Comparison of ENCODE assay signal across 8 cellular contexts in the genomic region with DNA sequence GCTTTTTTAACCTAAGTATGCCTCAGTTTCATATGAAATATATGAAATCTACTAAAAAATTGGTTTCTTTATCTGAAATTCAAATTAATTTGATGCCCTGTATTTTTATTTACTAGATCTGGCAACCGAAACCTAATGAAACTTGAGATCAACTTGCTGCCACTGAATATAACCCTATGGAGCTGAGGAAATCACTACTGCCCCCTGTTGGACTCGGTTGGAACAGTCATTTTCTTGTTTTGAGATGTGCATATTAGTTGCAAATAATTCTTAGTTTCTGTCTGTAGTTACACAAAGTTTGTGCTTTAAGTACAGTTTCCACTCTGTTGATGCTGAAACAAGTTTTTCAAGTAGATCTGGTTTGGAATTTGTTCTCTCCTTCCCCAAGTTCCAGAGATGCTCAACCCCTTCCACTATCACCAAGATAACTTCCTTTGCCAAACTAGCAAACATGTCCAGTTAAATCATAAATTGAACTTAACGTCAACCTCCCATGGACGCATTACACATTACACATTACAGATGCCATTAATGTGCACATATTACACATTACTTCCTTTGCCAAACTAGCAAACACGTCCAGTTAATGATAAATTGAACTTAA. TPM values are rescaled to one million over a fixed set of nuclear protein-coding genes. Genes with fewer than 3 reads are reported as not detected.
DNase-seq lines count a peak whose midpoint lies in the region; ATAC-seq and TF ChIP-seq lines count a peak whose summit lies in the region.

No MANE protein-coding gene starts in this region.

- no peaks in the 10 kb centered on the region for H3K79me2 ChIP-seq in Karpas-422 (ENCODE audit: low read length)

- H3K27me3 ChIP-seq in Karpas-422 (ENCODE audit: low read length): no peaks in the 10 kb centered on the region
- no peaks in the 10 kb centered on the region for H3K27me3 ChIP-seq in RWPE2 (ENCODE audit: insufficient read depth, poor library complexity, severe bottlenecking)

- H3K27me3 Mint-ChIP-seq in brain: no peaks in the 10 kb centered on the region

- H3K4me1 Mint-ChIP-seq in brain: peaks cover 11% of the 10 kb centered on the region

- H3K9me3 ChIP-seq in Karpas-422 (ENCODE audit: low read length) (no peaks in the 10 kb centered on the region), RWPE2 (ENCODE audit: severe bottlenecking) (no peaks in the 10 kb centered on the region)

- H3K36me3 ChIP-seq in Karpas-422 (ENCODE audit: insufficient read depth, low read length): no peaks in the 10 kb centered on the region
- H3K36me3 ChIP-seq in RWPE2 (ENCODE audit: low read depth): no peaks in the 10 kb centered on the region

- TF ChIP-seq CTCF in RWPE2 (IDR thresholded peaks at IDR 0.05; ENCODE audit: poor library complexity, severe bottlenecking) (peak; percentile 56), brain (conservative IDR thresholded peaks at IDR 0.05) (peak; percentile 45 to 70)

- H3K9me2 ChIP-seq in Karpas-422 (replicated peaks; ENCODE audit: insufficient read depth, low read length): no peaks in the 10 kb centered on the region

- no peaks in the 10 kb centered on the region for H4K20me1 ChIP-seq in Karpas-422 (ENCODE audit: insufficient read depth, low read depth, low read length)

- no peak for ATAC-seq in RWPE2 (ENCODE audit: low read depth)
- ATAC-seq in GM19395 (IDR thresholded peaks at IDR 0.05; ENCODE audit: unreplicated experiment): no peak

- no peak overlapping the region for H3K27ac Mint-ChIP-seq in brain

- H3K4me1 ChIP-seq in Karpas-422 (ENCODE audit: low read length): no peaks in the 10 kb centered on the region
- H3K4me1 ChIP-seq in RWPE2 (ENCODE audit: insufficient read depth, poor library complexity, severe bottlenecking): no peaks in the 10 kb centered on the region

- no peak overlapping the region for H3K9ac ChIP-seq in Karpas-422 (ENCODE audit: low read length)

- peaks cover 0 to 5% (median 0%) of the 10 kb centered on the region in 5 experiments for H3K9me3 Mint-ChIP-seq in brain

- H3K4me2 ChIP-seq in Karpas-422 (ENCODE audit: low read depth, low read length, poor library complexity, severe bottlenecking): no peak overlapping the region

- H3K27ac ChIP-seq in Karpas-422 (ENCODE audit: low read length): no peak overlapping the region
- no peak overlapping the region for H3K27ac ChIP-seq in RWPE2 (ENCODE audit: poor library complexity, severe bottlenecking)

- no peak overlapping the region for H3K4me3 Mint-ChIP-seq in brain

- DNase-seq in DMS153 treated with DMSO at 0.1 percent for 48 hours (lab: John Stamatoyannopoulos, UW; ENCODE audit: unreplicated experiment): peak; percentile 20
- DNase-seq in DMS153 (lab: John Stamatoyannopoulos, UW): no peak
- DNase-seq in Karpas-422: peak; percentile 85
- DNase-seq in RWPE2 (ENCODE audit: low spot score): no peak
- DNase-seq in kidney glomerular epithelial cell (lab: John Stamatoyannopoulos, UW): peak; percentile 40
- peak; percentile 11 for DNase-seq in stimulated activated CD8-positive, alpha-beta memory T cell treated with anti-CD3 and anti-CD28 coated beads, Interleukin-15, amount 100 ng/mL, for 1 hour (ENCODE audit: low read depth)

- no peak overlapping the region for H2AFZ ChIP-seq in Karpas-422 (ENCODE audit: low read length)

- H3K4me3 ChIP-seq in Karpas-422 (ENCODE audit: low read length) (no peak overlapping the region), RWPE2 (ENCODE audit: severe bottlenecking) (no peak overlapping the region)

- H3K36me3 Mint-ChIP-seq in brain: no peaks in the 10 kb centered on the region

RNA-seq across cellular contexts. Expression of gene EXOC4, which starts 22.2 kb away (rescaled TPM):
- total RNA-seq in Karpas-422 (2014; rRNA removed; shearing (Covaris generic); ENCODE audit: low replicate concordance): 111 and 118 TPM in 2 replicates
- 70.6 TPM for polyA plus RNA-seq in brain (ENCODE audit: insufficient read depth, low read depth, low replicate concordance)

Comparison
In these comparisons a context has a peak if more than half of its experiments do, and no peak if none do; other contexts are left out.
1. DNase-seq: peak in DMS153 treated with DMSO at 0.1 percent for 48 hours (single experiment), Karpas-422 (single experiment), kidney glomerular epithelial cell (single experiment) and stimulated activated CD8-positive, alpha-beta memory T cell treated with anti-CD3 and anti-CD28 coated beads, Interleukin-15, amount 100 ng/mL, for 1 hour (single experiment); none in DMS153 (single experiment) and RWPE2 (single experiment).